Comparison of ENCODE assay signal across 15 cellular contexts in genomic region chr11:126497581-126498109, GRCh38.
A peak's percentile ranks its signal among the peaks of the same experiment; 100 is the strongest.
DNase-seq lines count a peak whose midpoint lies in the region; ATAC-seq and TF ChIP-seq lines count a peak whose summit lies in the region.
"Had no signal": no experiment of that assay in that cellular context is flagged by ENCODE, and none has a peak within 500 bp of the region (broad histone marks: within the 10 kb centered on the region; RNA-seq: fewer than 3 reads in every experiment).

No MANE protein-coding gene starts in this region.

- H3K4me3 Mint-ChIP-seq in CD4-positive, alpha-beta memory T cell: no peak overlapping the region
- H3K4me3 Mint-ChIP-seq: CD4-positive, alpha-beta T cell had no signal

- H3K36me3 ChIP-seq in osteoblast (ENCODE audit: insufficient read depth, low read length): no peaks in the 10 kb centered on the region
- H3K36me3 ChIP-seq in upper lobe of right lung: no peaks in the 10 kb centered on the region
- H3K36me3 ChIP-seq in CD4-positive, alpha-beta memory T cell (ENCODE audit: insufficient read depth, low read length): no peaks in the 10 kb centered on the region
- H3K36me3 ChIP-seq: BLaER1 treated with 17β-estradiol and CSF1 and Interleukin-3, amounts not matched to agents 10 nM and 100 nM had no signal

- H3K27ac ChIP-seq in osteoblast (ENCODE audit: low read depth, low read length): no peak overlapping the region
- no peak overlapping the region for H3K27ac ChIP-seq in upper lobe of right lung
- H3K27ac ChIP-seq in CD4-positive, alpha-beta memory T cell (ENCODE audit: low read depth, low read length): no peak overlapping the region
- H3K27ac ChIP-seq: 22Rv1; BLaER1 treated with 17β-estradiol and CSF1 and Interleukin-3, amounts not matched to agents 10 nM and 100 nM had no signal

- H3K4me1 Mint-ChIP-seq in CD4-positive, alpha-beta memory T cell: peaks cover 0 to 5% (median 0%) of the 10 kb centered on the region in 4 donors

- CTCF ChIA-PET in CD4-positive, alpha-beta memory T cell (lab: Charles Lee; ENCODE audit: partially characterized antibody): interaction anchor here (3.1 kb wide), 1 partner anchor 17 kb away, joined by 20 read pairs; no protein-coding TSS in a partner anchor

- DNase-seq in activated effector memory CD4-positive, alpha-beta T cell treated with anti-CD3 and anti-CD28 coated beads, Interleukin-2, amount 50 U/mL, for 16 hours: peak; percentile 30
- no peak for DNase-seq in activated effector memory CD4-positive, alpha-beta T cell treated with Interleukin-2 at 50 U/mL for 16 hours
- DNase-seq in NCI-H82 treated with DMSO at 0.1 percent for 48 hours (lab: John Stamatoyannopoulos, UW; ENCODE audit: unreplicated experiment) (peak; percentile 21), osteoblast (ENCODE audit: insufficient read length, low spot score, missing footprints) (peak; percentile 52), upper lobe of right lung (peak; percentile 34)
- DNase-seq in CD4-positive, alpha-beta memory T cell: no peak
- DNase-seq: CD4-positive, alpha-beta T cell; DND-41; GDM1; H7 had no signal

- H3K36me3 Mint-ChIP-seq in CD4-positive, alpha-beta memory T cell: no peaks in the 10 kb centered on the region

- H3K27ac Mint-ChIP-seq in CD4-positive, alpha-beta memory T cell: no peak overlapping the region
- H3K27ac Mint-ChIP-seq: CD4-positive, alpha-beta T cell had no signal

- POLR2A ChIA-PET in CD4-positive, alpha-beta memory T cell (lab: Charles Lee; ENCODE audit: partially characterized antibody): no interaction called here

- H3K4me3 ChIP-seq in osteoblast (ENCODE audit: insufficient read depth, low read length) (no peak overlapping the region), upper lobe of right lung (no peak overlapping the region)
- no peak overlapping the region for H3K4me3 ChIP-seq in CD4-positive, alpha-beta memory T cell (ENCODE audit: low read length in 2 of 2)
- H3K4me3 ChIP-seq: BLaER1 treated with 17β-estradiol and CSF1 and Interleukin-3, amounts not matched to agents 10 nM and 100 nM had no signal

- intact Hi-C loops in upper lobe of right lung (cut with DNase I): no loop called here
- intact Hi-C loops in CD4-positive, alpha-beta memory T cell (cut with micrococcal nuclease): no loop called here

- H3K27me3 Mint-ChIP-seq in CD4-positive, alpha-beta memory T cell: peaks cover 14 to 19% of the 10 kb centered on the region in 2 donors

- no peak for TF ChIP-seq CTCF in osteoblast (IDR thresholded peaks at IDR 0.05; ENCODE audit: extremely low read depth, low read depth, low read length)
- no peak for TF ChIP-seq CTCF in upper lobe of right lung (IDR thresholded peaks at IDR 0.05)

- no peaks in the 10 kb centered on the region for H4K20me1 ChIP-seq in osteoblast (ENCODE audit: insufficient read depth, low read length)
- H4K20me1 ChIP-seq: BLaER1 treated with 17β-estradiol and CSF1 and Interleukin-3, amounts not matched to agents 10 nM and 100 nM had no signal

- no peaks in the 10 kb centered on the region for H3K79me2 ChIP-seq in osteoblast (ENCODE audit: insufficient read depth, low read length)

- no peaks in the 10 kb centered on the region for H3K27me3 ChIP-seq in osteoblast (ENCODE audit: insufficient read depth, low read length)
- H3K27me3 ChIP-seq in upper lobe of right lung: peaks cover 7% of the 10 kb centered on the region
- H3K27me3 ChIP-seq in CD4-positive, alpha-beta memory T cell (ENCODE audit: insufficient read depth, low read length): no peaks in the 10 kb centered on the region
- H3K27me3 ChIP-seq: BLaER1 treated with 17β-estradiol and CSF1 and Interleukin-3, amounts not matched to agents 10 nM and 100 nM had no signal

- ATAC-seq in upper lobe of right lung (no peak), HG02610 (IDR thresholded peaks at IDR 0.05; ENCODE audit: unreplicated experiment) (no peak), HG03175 (IDR thresholded peaks at IDR 0.05; ENCODE audit: unreplicated experiment) (no peak)
- ATAC-seq: HepG2 had no signal

- no peak overlapping the region for H3K4me2 ChIP-seq in osteoblast (ENCODE audit: insufficient read depth, low read length)
- H3K4me2 ChIP-seq: BLaER1 treated with 17β-estradiol and CSF1 and Interleukin-3, amounts not matched to agents 10 nM and 100 nM had no signal

- no peaks in the 10 kb centered on the region for H3K9me3 Mint-ChIP-seq in CD4-positive, alpha-beta memory T cell
- H3K9me3 Mint-ChIP-seq: CD4-positive, alpha-beta T cell had no signal

- H3K4me1 ChIP-seq in osteoblast (ENCODE audit: insufficient read depth, low read length) (no peaks in the 10 kb centered on the region), upper lobe of right lung (no peaks in the 10 kb centered on the region)
- no peaks in the 10 kb centered on the region for H3K4me1 ChIP-seq in CD4-positive, alpha-beta memory T cell (ENCODE audit: insufficient read depth, low read length)

- H3K9me3 ChIP-seq in osteoblast (ENCODE audit: low read depth, low read length) (no peaks in the 10 kb centered on the region), upper lobe of right lung (no peaks in the 10 kb centered on the region)
- no peaks in the 10 kb centered on the region for H3K9me3 ChIP-seq in CD4-positive, alpha-beta memory T cell (ENCODE audit: control insufficient read depth in 1 of 2, low read length in 2 of 2)
- H3K9me3 ChIP-seq: BLaER1 treated with 17β-estradiol and CSF1 and Interleukin-3, amounts not matched to agents 10 nM and 100 nM had no signal

- H2AFZ ChIP-seq in osteoblast (ENCODE audit: low read length): no peak overlapping the region

Comparison
In these comparisons a context has a peak if more than half of its experiments do, and no peak if none do; other contexts are left out.
1. DNase-seq: peak in activated effector memory CD4-positive, alpha-beta T cell treated with anti-CD3 and anti-CD28 coated beads, Interleukin-2, amount 50 U/mL, for 16 hours (single experiment), NCI-H82 treated with DMSO at 0.1 percent for 48 hours (single experiment), osteoblast (single experiment) and upper lobe of right lung (single experiment); none in activated effector memory CD4-positive, alpha-beta T cell treated with Interleukin-2 at 50 U/mL for 16 hours (single experiment) and CD4-positive, alpha-beta memory T cell (0 of 5).